8 cellular contexts compared by ENCODE assay signal in the genomic region with DNA sequence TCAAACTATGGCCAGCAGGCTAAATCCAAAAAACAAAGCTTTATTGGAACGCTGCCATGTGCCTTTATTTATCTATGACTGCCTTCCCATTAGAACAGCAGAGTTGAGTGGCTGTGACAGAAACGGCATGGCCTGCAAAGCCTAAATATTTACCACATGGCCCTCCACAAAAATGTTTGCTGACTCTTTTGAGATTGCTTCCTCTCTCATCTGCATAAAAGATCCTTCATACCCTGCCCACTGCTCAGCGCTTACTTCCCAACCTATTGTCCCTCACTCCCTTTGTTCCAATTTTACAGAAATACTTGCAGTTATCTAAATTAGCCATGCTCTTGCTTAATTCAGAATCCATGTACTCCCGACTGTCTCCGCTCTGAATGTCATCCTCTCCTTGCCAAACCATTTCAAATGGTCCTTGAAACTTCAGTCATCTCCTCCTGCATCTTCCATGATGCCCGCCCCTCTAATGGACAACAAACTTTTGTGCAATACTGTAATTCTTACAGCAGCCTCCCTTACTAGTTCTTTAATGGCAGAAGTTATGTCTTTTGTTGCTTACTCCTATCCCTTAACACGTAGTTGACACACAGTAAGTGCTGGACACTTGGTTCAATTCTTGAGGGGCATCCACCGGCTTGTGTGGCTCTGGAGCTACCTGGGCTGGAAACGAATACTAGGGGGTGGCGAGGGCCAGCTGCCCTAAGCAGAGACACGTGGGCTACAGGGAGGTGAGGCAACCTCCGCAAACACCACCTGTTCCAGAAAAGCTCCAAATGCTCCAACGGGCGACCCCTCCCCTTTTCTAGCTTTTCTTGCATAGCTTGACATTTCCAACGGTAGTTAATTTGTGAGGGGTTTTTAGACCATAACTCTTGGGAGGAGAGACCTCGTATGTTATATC. TPM values are rescaled to one million over a fixed set of nuclear protein-coding genes. Genes with fewer than 3 reads are reported as not detected.
DNase-seq lines count a peak whose midpoint lies in the region; ATAC-seq lines count a peak whose summit lies in the region.

No MANE protein-coding gene starts in this region.

- H3K9me3 ChIP-seq in iPS-15b (ENCODE audit: control insufficient read depth, insufficient read depth, low read length) = no peaks in the 10 kb centered on the region

- no peaks in the 10 kb centered on the region for H3K27me3 Mint-ChIP-seq in activated T-cell treated with anti-CD3 and anti-CD28 coated beads, Interleukin-2, amount 50 U/mL, for 4 hours (ENCODE audit: low read depth)
- no peaks in the 10 kb centered on the region for H3K27me3 Mint-ChIP-seq in stimulated activated memory B cell treated with anti-CD40 and anti-IgM and Interleukin-4, amounts not matched to agents 10 μg/mL and 1 μg/mL and 100 μg/mL, for 72 hours

- H3K27ac Mint-ChIP-seq in stimulated activated memory B cell treated with anti-CD40 and anti-IgM and Interleukin-4, amounts not matched to agents 10 μg/mL and 1 μg/mL and 100 μg/mL, for 72 hours = peak overlapping the region; percentile 75

- H3K36me3 ChIP-seq in iPS-15b (ENCODE audit: control insufficient read depth, insufficient read depth, low read length) = no peaks in the 10 kb centered on the region

- H3K27me3 ChIP-seq in iPS-15b (ENCODE audit: control insufficient read depth, insufficient read depth, low read length) = no peaks in the 10 kb centered on the region

- H3K4me3 Mint-ChIP-seq in activated T-cell treated with anti-CD3 and anti-CD28 coated beads, Interleukin-2, amount 50 U/mL, for 4 hours = peak overlapping the region; percentile 92
- H3K4me3 Mint-ChIP-seq in stimulated activated memory B cell treated with anti-CD40 and anti-IgM and Interleukin-4, amounts not matched to agents 10 μg/mL and 1 μg/mL and 100 μg/mL, for 72 hours = peak overlapping the region; percentile 84

- ATAC-seq in HG03064 (IDR thresholded peaks at IDR 0.05; ENCODE audit: low read depth, unreplicated experiment) = peak; percentile 30
- peak; percentile 25 to 28 for ATAC-seq in activated T-cell treated with anti-CD3 and anti-CD28 coated beads, Interleukin-2, amount 50 U/mL, for 4 hours
- ATAC-seq in stimulated activated memory B cell treated with anti-CD40 and anti-IgM and Interleukin-4, amounts not matched to agents 10 μg/mL and 1 μg/mL and 100 μg/mL, for 72 hours = no peak

- peaks cover 2% of the 10 kb centered on the region for H3K4me1 ChIP-seq in iPS-15b (ENCODE audit: control insufficient read depth, insufficient read depth, low read length)

- H3K9me3 Mint-ChIP-seq in activated T-cell treated with anti-CD3 and anti-CD28 coated beads, Interleukin-2, amount 50 U/mL, for 4 hours = no peaks in the 10 kb centered on the region
- no peaks in the 10 kb centered on the region for H3K9me3 Mint-ChIP-seq in stimulated activated memory B cell treated with anti-CD40 and anti-IgM and Interleukin-4, amounts not matched to agents 10 μg/mL and 1 μg/mL and 100 μg/mL, for 72 hours

- H3K4me1 Mint-ChIP-seq in activated T-cell treated with anti-CD3 and anti-CD28 coated beads, Interleukin-2, amount 50 U/mL, for 4 hours (ENCODE audit: low read depth) = peaks cover 10% of the 10 kb centered on the region
- H3K4me1 Mint-ChIP-seq in stimulated activated memory B cell treated with anti-CD40 and anti-IgM and Interleukin-4, amounts not matched to agents 10 μg/mL and 1 μg/mL and 100 μg/mL, for 72 hours = peaks cover 14% of the 10 kb centered on the region

- peak; percentile 10 for DNase-seq in A172 (ENCODE audit: low spot score)
- peak; percentile 58 for DNase-seq in NCI-H2171 (lab: John Stamatoyannopoulos, UW)
- no peak for DNase-seq in activated T-cell treated with anti-CD3 and anti-CD28 coated beads, Interleukin-2, amount 50 U/mL, for 4 hours
- no peak for DNase-seq in 8988T

- no peaks in the 10 kb centered on the region for H3K36me3 Mint-ChIP-seq in activated T-cell treated with anti-CD3 and anti-CD28 coated beads, Interleukin-2, amount 50 U/mL, for 4 hours (ENCODE audit: insufficient read depth)
- no peaks in the 10 kb centered on the region for H3K36me3 Mint-ChIP-seq in stimulated activated memory B cell treated with anti-CD40 and anti-IgM and Interleukin-4, amounts not matched to agents 10 μg/mL and 1 μg/mL and 100 μg/mL, for 72 hours

- H3K4me3 ChIP-seq in GM08714 (ENCODE audit: low read length) = peak overlapping the region; percentile 79
- H3K4me3 ChIP-seq in iPS-15b (ENCODE audit: low read depth, low read length) = peak overlapping the region; percentile 89

- peak overlapping the region; percentile 85 for H3K9ac ChIP-seq in iPS-15b (ENCODE audit: low read depth, low read length)

RNA-seq across cellular contexts. Expression of a gene that starts 0.8 kb away (rescaled TPM):
- total RNA-seq in A172 (2014; rRNA removed; shearing (Covaris generic)) = 9.3 and 10.8 TPM in 2 replicates
- 10 to 100 TPM in 2 of 3 donors, 1 to 10 TPM in 1; 8.2 to 14.6 (median 11.4) TPM for total RNA-seq in activated T-cell treated with anti-CD3 and anti-CD28 coated beads, Interleukin-2, amount 50 U/mL, for 4 hours

Comparison
In these comparisons a context has a peak if more than half of its experiments do, and no peak if none do; other contexts are left out.
1. DNase-seq: peak in A172 (single experiment) and NCI-H2171 (single experiment); none in activated T-cell treated with anti-CD3 and anti-CD28 coated beads, Interleukin-2, amount 50 U/mL, for 4 hours (single experiment) and 8988T (single experiment).